In genomic region chr13:98966019-98966418, GRCh38 we compare ENCODE assay signal across 21 cellular contexts.
"Had no signal": no experiment of that assay in that cellular context is flagged by ENCODE, and none has a peak within 500 bp of the region (broad histone marks: within the 10 kb centered on the region; RNA-seq: fewer than 3 reads in every experiment).

No MANE protein-coding gene starts in this region.

- H3K4me3 ChIP-seq: esophagus squamous epithelium, gastroesophageal sphincter, lower lobe of right lung, psoas muscle, right lobe of liver, thoracic aorta, transverse colon had no signal

- H3K36me3 Mint-ChIP-seq: stimulated activated memory B cell treated with anti-CD40 and anti-IgM and Interleukin-4, amounts not matched to agents 10 μg/mL and 1 μg/mL and 100 μg/mL, for 72 hours had no signal

- H3K4me3 Mint-ChIP-seq: effector memory CD8-positive, alpha-beta T cell; naive B cell; nephron; stimulated activated memory B cell treated with anti-CD40 and anti-IgM and Interleukin-4, amounts not matched to agents 10 μg/mL and 1 μg/mL and 100 μg/mL, for 72 hours; stimulated activated naive CD8-positive, alpha-beta T cell treated with anti-CD3 and anti-CD28 coated beads, Interleukin-15, Interleukin-2, amounts not matched to agents 100 ng/mL and 50 ng/mL, for 24 hours had no signal

- H3K9me3 ChIP-seq: esophagus squamous epithelium, gastroesophageal sphincter, lower lobe of right lung, psoas muscle, right lobe of liver, thoracic aorta, transverse colon had no signal

- H3K36me3 ChIP-seq: gastroesophageal sphincter, lower lobe of right lung, right lobe of liver, thoracic aorta, transverse colon had no signal

- H3K4me1 ChIP-seq: right lobe of liver had no signal

- ATAC-seq: effector memory CD8-positive, alpha-beta T cell; gastroesophageal sphincter; left lobe of liver; lower lobe of right lung; psoas muscle; right lobe of liver; stimulated activated memory B cell treated with anti-CD40 and anti-IgM and Interleukin-4, amounts not matched to agents 10 μg/mL and 1 μg/mL and 100 μg/mL, for 72 hours had no signal

- H3K27me3 ChIP-seq: esophagus squamous epithelium, gastroesophageal sphincter, right lobe of liver, transverse colon had no signal

- H2AFZ ChIP-seq: parathyroid adenoma had no signal

- H3K9ac ChIP-seq: parathyroid adenoma had no signal

- DNase-seq: effector memory CD8-positive, alpha-beta T cell; esophagus squamous epithelium; foreskin fibroblast; hippocampal formation; kidney glomerular epithelial cell; lower lobe of right lung; mesenchymal stem cell; naive B cell; psoas muscle; retina; right lobe of liver; stimulated activated CD4-positive, alpha-beta T cell treated with anti-CD3 and anti-CD28 coated beads, Interleukin-1b, Interleukin-23, amount 100 ng/mL, for 48 hours; stimulated activated CD4-positive, alpha-beta T cell treated with anti-CD3 and anti-CD28 coated beads, Interleukin-4, amount 100 ng/mL, for 24 hours; transverse colon had no signal

- H3K27me3 Mint-ChIP-seq: effector memory CD8-positive, alpha-beta T cell; naive B cell; stimulated activated memory B cell treated with anti-CD40 and anti-IgM and Interleukin-4, amounts not matched to agents 10 μg/mL and 1 μg/mL and 100 μg/mL, for 72 hours; stimulated activated naive CD8-positive, alpha-beta T cell treated with anti-CD3 and anti-CD28 coated beads, Interleukin-15, Interleukin-2, amounts not matched to agents 100 ng/mL and 50 ng/mL, for 24 hours had no signal

- H3K27ac Mint-ChIP-seq: nephron; stimulated activated memory B cell treated with anti-CD40 and anti-IgM and Interleukin-4, amounts not matched to agents 10 μg/mL and 1 μg/mL and 100 μg/mL, for 72 hours; stimulated activated naive CD8-positive, alpha-beta T cell treated with anti-CD3 and anti-CD28 coated beads, Interleukin-15, Interleukin-2, amounts not matched to agents 100 ng/mL and 50 ng/mL, for 24 hours had no signal

- H3K27ac ChIP-seq: esophagus squamous epithelium, gastroesophageal sphincter, lower lobe of right lung, parathyroid adenoma, psoas muscle, right lobe of liver, thoracic aorta, transverse colon had no signal

- H3K9me3 Mint-ChIP-seq: effector memory CD8-positive, alpha-beta T cell; nephron; stimulated activated memory B cell treated with anti-CD40 and anti-IgM and Interleukin-4, amounts not matched to agents 10 μg/mL and 1 μg/mL and 100 μg/mL, for 72 hours; stimulated activated naive CD8-positive, alpha-beta T cell treated with anti-CD3 and anti-CD28 coated beads, Interleukin-15, Interleukin-2, amounts not matched to agents 100 ng/mL and 50 ng/mL, for 24 hours had no signal
